Comparison of ENCODE assay signal across 1 cellular context in the genomic region with DNA sequence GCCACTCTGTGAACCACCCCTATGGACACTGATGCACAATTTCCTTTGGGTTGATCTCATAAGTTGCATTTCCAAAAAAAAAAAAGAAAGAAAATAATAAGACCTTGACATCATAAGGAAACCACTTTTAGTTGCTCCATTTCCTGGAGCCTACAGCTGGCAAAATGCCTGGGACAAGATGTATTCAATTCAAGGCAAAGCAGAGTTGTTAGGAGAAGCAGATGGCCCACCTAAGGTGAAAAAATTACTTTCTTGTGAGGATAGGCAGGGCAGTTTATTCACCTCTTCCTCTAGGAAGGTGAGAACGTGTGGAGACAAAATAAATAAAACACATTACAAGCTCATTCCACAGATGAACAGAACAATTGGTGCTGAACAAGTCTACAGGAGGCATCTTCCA.
TF ChIP-seq lines count a peak whose summit lies in the region.

No MANE protein-coding gene starts in this region.

TF ChIP-seq in IMR-90, 13 proteins besides CTCF, POLR2A, EP300 and RAD21:
- TF ChIP-seq BHLHE40 (IDR thresholded peaks at IDR 0.05; ENCODE audit: low read depth, low read length) (no peak), RFX5 (IDR thresholded peaks at IDR 0.05; ENCODE audit: low read depth, low read length) (no peak)
